Comparison of ENCODE assay signal across 9 cellular contexts in the genomic region with DNA sequence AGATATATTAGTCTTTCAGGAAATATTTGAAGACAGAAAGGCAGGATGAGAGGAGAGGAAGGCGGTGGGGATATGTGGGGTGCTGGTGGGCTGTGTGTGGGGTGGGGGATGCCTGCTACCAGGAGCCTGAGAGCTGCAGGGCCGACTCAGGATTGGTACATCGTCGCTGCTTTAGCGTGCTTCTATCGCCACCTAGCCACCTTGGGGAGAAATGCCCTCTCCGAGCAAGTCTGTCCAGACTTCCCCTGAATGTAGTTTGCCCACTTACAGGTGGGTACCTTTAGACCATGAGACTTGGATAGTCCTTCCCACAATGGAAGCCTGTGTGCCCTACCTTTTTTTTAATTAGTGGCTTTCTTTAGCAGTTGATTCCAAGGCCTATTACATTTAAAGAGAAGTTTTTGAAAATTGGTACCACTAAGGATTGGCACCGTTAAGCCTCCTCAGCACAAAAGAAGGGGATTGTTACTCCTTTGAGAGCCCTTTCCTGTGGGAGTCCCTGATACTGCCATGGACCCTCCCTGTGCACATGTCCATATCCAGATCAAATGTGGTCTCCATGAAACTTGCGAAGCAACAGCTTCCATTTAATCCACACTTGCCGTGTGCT.
DNase-seq lines count a peak whose midpoint lies in the region; ATAC-seq and TF ChIP-seq lines count a peak whose summit lies in the region.
"Had no signal": no experiment of that assay in that cellular context is flagged by ENCODE, and none has a peak within 500 bp of the region (broad histone marks: within the 10 kb centered on the region; RNA-seq: fewer than 3 reads in every experiment).

No MANE protein-coding gene starts in this region.

- no peak for TF ChIP-seq POLR2A in tibial nerve (IDR thresholded peaks at IDR 0.05)

- H3K36me3 ChIP-seq in PC-3 (ENCODE audit: low read depth, low read length) (no peaks in the 10 kb centered on the region), tibial nerve (no peaks in the 10 kb centered on the region)

- H3K4me3 ChIP-seq in PC-3 (ENCODE audit: low read length) (no peak overlapping the region), tibial nerve (no peak overlapping the region)

- no peaks in the 10 kb centered on the region for H4K20me1 ChIP-seq in PC-3 (ENCODE audit: low read length)

- no peaks in the 10 kb centered on the region for H3K27me3 ChIP-seq in PC-3 (ENCODE audit: low read length)
- no peaks in the 10 kb centered on the region for H3K27me3 ChIP-seq in tibial nerve

- no peak overlapping the region for H3K4me3 Mint-ChIP-seq in CD14-positive monocyte
- H3K4me3 Mint-ChIP-seq in activated T-cell treated with anti-CD3 and anti-CD28 coated beads, Interleukin-2, amount 50 U/mL, for 72 hours: no peak overlapping the region
- H3K4me3 Mint-ChIP-seq: IgD-negative memory B cell had no signal

- H3K9me3 ChIP-seq in PC-3 (ENCODE audit: low read length) (no peaks in the 10 kb centered on the region), tibial nerve (no peaks in the 10 kb centered on the region)

- DNase-seq in CD14-positive monocyte (ENCODE audit: low spot score) (no peak), HuH-7.5 (ENCODE audit: low spot score) (peak; percentile 48), PC-3 (peak; percentile 81), fibroblast of the conjunctiva (ENCODE audit: low read depth) (peak; percentile 62), nucleus accumbens (lab: John Stamatoyannopoulos, UW) (peak in 44 of 56 donors; percentile 1 to 75 (median 23)), tibial nerve (ENCODE audit: low spot score in 2 of 2) (peak in 1 of 2 donors; percentile 26)
- peak; percentile 56 to 57 for DNase-seq in activated T-cell treated with anti-CD3 and anti-CD28 coated beads, Interleukin-2, amount 50 U/mL, for 72 hours

- no peaks in the 10 kb centered on the region for H3K9me2 ChIP-seq in PC-3 (replicated peaks; ENCODE audit: low read length)

- TF ChIP-seq CTCF in CD14-positive monocyte (IDR thresholded peaks at IDR 0.05) (peak; percentile 83), PC-3 (conservative IDR thresholded peaks at IDR 0.05; ENCODE audit: low read depth, low read length) (peak; percentile 94), tibial nerve (IDR thresholded peaks at IDR 0.05) (peak; percentile 46 to 71 (median 69))

- H3K27ac Mint-ChIP-seq in CD14-positive monocyte: no peak overlapping the region
- no peak overlapping the region for H3K27ac Mint-ChIP-seq in activated T-cell treated with anti-CD3 and anti-CD28 coated beads, Interleukin-2, amount 50 U/mL, for 72 hours

- peaks cover 0 to 5% (median 0%) of the 10 kb centered on the region in 7 donors for H3K9me3 Mint-ChIP-seq in CD14-positive monocyte
- H3K9me3 Mint-ChIP-seq in activated T-cell treated with anti-CD3 and anti-CD28 coated beads, Interleukin-2, amount 50 U/mL, for 72 hours: no peaks in the 10 kb centered on the region
- H3K9me3 Mint-ChIP-seq: IgD-negative memory B cell had no signal

- peak; percentile 83 for ATAC-seq in GM19438 (IDR thresholded peaks at IDR 0.05; ENCODE audit: low read depth, unreplicated experiment)
- ATAC-seq in PC-3: peak; percentile 95
- peak; percentile 64 to 88 for ATAC-seq in activated T-cell treated with anti-CD3 and anti-CD28 coated beads, Interleukin-2, amount 50 U/mL, for 72 hours (replicated peaks in 1 of 2)

- CTCF ChIA-PET in PC-3 (lab: Charles Lee): interaction anchor here (0.7 to 2.2 kb wide), 7 partner anchors 29 to 334 kb away, joined by 3 to 9 read pairs (median 5); no protein-coding TSS in a partner anchor

- peaks cover 20% of the 10 kb centered on the region for H3K4me1 Mint-ChIP-seq in CD14-positive monocyte
- peaks cover 12% of the 10 kb centered on the region for H3K4me1 Mint-ChIP-seq in activated T-cell treated with anti-CD3 and anti-CD28 coated beads, Interleukin-2, amount 50 U/mL, for 72 hours (ENCODE audit: low read depth)

- POLR2A ChIA-PET in PC-3 (lab: Charles Lee; ENCODE audit: unreplicated experiment): interaction anchor here (0.6 kb wide), 1 partner anchor 319 kb away, joined by 3 read pairs; no protein-coding TSS in a partner anchor

- no peaks in the 10 kb centered on the region for H3K79me2 ChIP-seq in PC-3 (ENCODE audit: low read length)

- H3K9ac ChIP-seq in PC-3 (ENCODE audit: low read length): no peak overlapping the region

- no peaks in the 10 kb centered on the region for H3K36me3 Mint-ChIP-seq in CD14-positive monocyte
- H3K36me3 Mint-ChIP-seq in activated T-cell treated with anti-CD3 and anti-CD28 coated beads, Interleukin-2, amount 50 U/mL, for 72 hours (ENCODE audit: insufficient read depth in 2 of 2): no peaks in the 10 kb centered on the region

- no peaks in the 10 kb centered on the region for H3F3A ChIP-seq in PC-3 (ENCODE audit: low read length, unreplicated experiment)

- intact Hi-C loops in CD14-positive monocyte (cut with micrococcal nuclease): loop anchor here (5.0 kb wide), 1 partner anchor 291 kb away; no protein-coding TSS in a partner anchor
- intact Hi-C loops in PC-3 (cut with micrococcal nuclease): loop anchor here (1.0 to 5.0 kb wide), 4 partner anchors 67 to 334 kb away; no protein-coding TSS in a partner anchor

- 30 to 31% methylated on average over 10 of the region's 10 CpGs for WGBS in tibial nerve, 2 donors

- peaks cover 1 to 6% (median 2%) of the 10 kb centered on the region in 3 donors for H3K27me3 Mint-ChIP-seq in CD14-positive monocyte (ENCODE audit: low read depth in 3 of 3)
- peaks cover 27% of the 10 kb centered on the region for H3K27me3 Mint-ChIP-seq in activated T-cell treated with anti-CD3 and anti-CD28 coated beads, Interleukin-2, amount 50 U/mL, for 72 hours (ENCODE audit: low read depth)

- no TSS peak for BruUV-seq in PC-3 (replicated peaks; lab: Mats Ljungman, UMichigan)

- no peak for TF ChIP-seq EP300 in tibial nerve (IDR thresholded peaks at IDR 0.05)

- no peak overlapping the region for H3K4me2 ChIP-seq in PC-3 (ENCODE audit: low read length)

- H2AFZ ChIP-seq in PC-3 (ENCODE audit: low read length): no peak overlapping the region

- no peak overlapping the region for H3K27ac ChIP-seq in PC-3 (ENCODE audit: low read length)
- H3K27ac ChIP-seq in tibial nerve: no peak overlapping the region

- H3K4me1 ChIP-seq in PC-3 (ENCODE audit: insufficient read depth, low read length): no peaks in the 10 kb centered on the region
- H3K4me1 ChIP-seq in tibial nerve: no peaks in the 10 kb centered on the region
